Comparison of ENCODE assay signal across 8 cellular contexts in genomic region chr2:36965751-36966369, GRCh38. TPM values are rescaled to one million over a fixed set of nuclear protein-coding genes. Genes with fewer than 3 reads are reported as not detected.
DNase-seq lines count a peak whose midpoint lies in the region; ATAC-seq and TF ChIP-seq lines count a peak whose summit lies in the region.

No MANE protein-coding gene starts in this region.

- H3K27me3 ChIP-seq in WERI-Rb-1 (ENCODE audit: insufficient read depth, low read depth, severe bottlenecking) (no peaks in the 10 kb centered on the region), lung (ENCODE audit: control insufficient read depth, insufficient read depth) (no peaks in the 10 kb centered on the region)

- peak; percentile 43 for DNase-seq in ELR (ENCODE audit: low read depth)
- peak; percentile 12 for DNase-seq in KG1 (lab: John Stamatoyannopoulos, UW)
- peak; percentile 80 for DNase-seq in WERI-Rb-1
- peak; percentile 15 for DNase-seq in dedifferentiated amniotic fluid mesenchymal stem cell (ENCODE audit: extremely low spot score)
- DNase-seq in lung (ENCODE audit: low spot score), result peak; percentile 44
- DNase-seq in stimulated activated CD8-positive, alpha-beta memory T cell treated with anti-CD3 and anti-CD28 coated beads, Interleukin-7, amount 100 ng/mL, for 1 hour (ENCODE audit: low read depth in 2 of 2), result peak; percentile 4 to 7
- DNase-seq in HCEC 1CT, result no peak

- H3K4me3 ChIP-seq in WERI-Rb-1 (ENCODE audit: low read depth, low read length), result peak overlapping the region; percentile 93
- peak overlapping the region; percentile 97 for H3K4me3 ChIP-seq in lung

- peak; percentile 29 for ATAC-seq in GM21717 (IDR thresholded peaks at IDR 0.05; ENCODE audit: unreplicated experiment)
- ATAC-seq in lung (ENCODE audit: insufficient read depth, low FRiP score), result peak; percentile 9

- 0 to 1% methylated on average over 37 to 42 of the region's 42 CpGs for WGBS in lung, 2 donors

- H3K36me3 ChIP-seq in WERI-Rb-1 (no peaks in the 10 kb centered on the region), lung (ENCODE audit: control insufficient read depth in 2 of 2, insufficient read depth in 2 of 2, low read length in 2 of 2) (no peaks in the 10 kb centered on the region)

- TF ChIP-seq CTCF in WERI-Rb-1 (IDR thresholded peaks at IDR 0.05; ENCODE audit: low read depth, low read length) (no peak), lung (IDR thresholded peaks at IDR 0.05; ENCODE audit: control extremely low read depth, extremely low read depth) (no peak)

- H3K4me1 ChIP-seq in lung (ENCODE audit: control insufficient read depth in 2 of 2, insufficient read depth in 2 of 2, low read length in 2 of 2), result peaks cover 0 to 9% of the 10 kb centered on the region in 2 donors

- no peaks in the 10 kb centered on the region for H3K9me3 ChIP-seq in WERI-Rb-1 (ENCODE audit: severe bottlenecking)
- no peaks in the 10 kb centered on the region for H3K9me3 ChIP-seq in lung (ENCODE audit: control insufficient read depth in 2 of 2, insufficient read depth in 1 of 2, low read length in 1 of 2)

- H3K27ac ChIP-seq in WERI-Rb-1 (peak overlapping the region; percentile 92), lung (ENCODE audit: low read depth in 1 of 2, low read length in 1 of 2) (peak overlapping the region; percentile 92 to 97)

RNA-seq across cellular contexts. Expression of gene STRN, which starts 0.5 kb away (rescaled TPM):
- 10 to 100 TPM; 24.5 to 35.9 TPM for total RNA-seq in lung
- 1 to 10 TPM; 3.7 to 6.9 TPM for polyA plus RNA-seq in lung
